In the genomic region with DNA sequence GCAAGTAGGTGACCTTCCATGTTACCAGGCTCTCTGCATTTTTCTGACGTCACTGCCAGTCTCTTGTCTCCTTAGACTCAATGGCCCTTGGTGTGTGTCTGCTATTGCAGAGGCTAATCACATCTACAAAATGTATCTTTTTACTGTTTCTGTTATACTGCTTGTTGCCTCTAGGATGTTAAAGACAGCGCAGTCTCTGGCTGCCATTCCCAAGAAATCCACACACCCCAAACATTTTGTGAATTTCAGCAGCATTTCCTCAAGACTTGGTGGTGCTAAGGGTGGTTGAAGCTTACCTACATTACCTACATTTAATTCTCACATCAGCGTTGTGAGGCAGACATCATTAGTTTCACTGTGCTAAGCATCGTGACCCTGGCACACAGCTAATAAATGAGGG, we compare ENCODE assay signal across 28 cellular contexts.
DNase-seq lines count a peak whose midpoint lies in the region; TF ChIP-seq lines count a peak whose summit lies in the region.
"Had no signal": no experiment of that assay in that cellular context is flagged by ENCODE, and none has a peak within 500 bp of the region (broad histone marks: within the 10 kb centered on the region; RNA-seq: fewer than 3 reads in every experiment).

No MANE protein-coding gene starts in this region.

- H3K27ac ChIP-seq in endodermal cell (ENCODE audit: low read depth, low read length), result no peak overlapping the region
- H3K27ac ChIP-seq in osteoblast (ENCODE audit: low read depth, low read length), result peak overlapping the region; percentile 77
- H3K27ac ChIP-seq: pancreas, upper lobe of left lung had no signal

- no peak overlapping the region for H3K4me3 Mint-ChIP-seq in endodermal cell
- H3K4me3 Mint-ChIP-seq: activated naive CD4-positive, alpha-beta T cell treated with anti-CD3 and anti-CD28 coated beads, Interleukin-2, amount 10 ng/mL, durations not matched to agents 7 days and 5 days; activated T-cell treated with anti-CD3 and anti-CD28 coated beads, Interleukin-2, amount 50 U/mL, for 72 hours; CD4-positive, CD25-positive, alpha-beta regulatory T cell; GM23338; naive thymus-derived CD8-positive, alpha-beta T cell had no signal

- no peaks in the 10 kb centered on the region for H3K27me3 Mint-ChIP-seq in endodermal cell (ENCODE audit: insufficient read depth)

- H3K36me3 Mint-ChIP-seq in endodermal cell (ENCODE audit: low read depth), result no peaks in the 10 kb centered on the region
- H3K36me3 Mint-ChIP-seq: activated naive CD4-positive, alpha-beta T cell treated with anti-CD3 and anti-CD28 coated beads, Interleukin-2, amount 10 ng/mL, durations not matched to agents 7 days and 5 days; CD4-positive, CD25-positive, alpha-beta regulatory T cell; naive thymus-derived CD8-positive, alpha-beta T cell had no signal

- no peak overlapping the region for H3K27ac Mint-ChIP-seq in endodermal cell
- H3K27ac Mint-ChIP-seq: activated naive CD4-positive, alpha-beta T cell treated with anti-CD3 and anti-CD28 coated beads, Interleukin-2, amount 10 ng/mL, durations not matched to agents 7 days and 5 days; activated T-cell treated with anti-CD3 and anti-CD28 coated beads, Interleukin-2, amount 50 U/mL, for 72 hours; CD4-positive, CD25-positive, alpha-beta regulatory T cell; GM23338 had no signal

- H3K4me1 ChIP-seq in endodermal cell (ENCODE audit: control insufficient read depth, insufficient read depth, low read length), result peaks cover 3% of the 10 kb centered on the region
- peaks cover 20% of the 10 kb centered on the region for H3K4me1 ChIP-seq in osteoblast (ENCODE audit: insufficient read depth, low read length)
- H3K4me1 ChIP-seq: pancreas, upper lobe of left lung had no signal

- no peaks in the 10 kb centered on the region for H3K79me2 ChIP-seq in osteoblast (ENCODE audit: insufficient read depth, low read length)

- H3K9ac ChIP-seq in endodermal cell (ENCODE audit: extremely low read depth, low read length, poor library complexity, severe bottlenecking), result no peak overlapping the region

- H3K4me2 ChIP-seq in osteoblast (ENCODE audit: insufficient read depth, low read length), result no peak overlapping the region
- H3K4me2 ChIP-seq: GM23338 had no signal

- H3K9me3 ChIP-seq in endodermal cell (ENCODE audit: control insufficient read depth, low read length) (no peaks in the 10 kb centered on the region), osteoblast (ENCODE audit: low read depth, low read length) (no peaks in the 10 kb centered on the region)
- H3K9me3 ChIP-seq: pancreas, upper lobe of left lung had no signal

- H3K36me3 ChIP-seq in endodermal cell (ENCODE audit: control insufficient read depth, insufficient read depth, low read length) (no peaks in the 10 kb centered on the region), osteoblast (ENCODE audit: insufficient read depth, low read length) (no peaks in the 10 kb centered on the region)
- H3K36me3 ChIP-seq: pancreas, upper lobe of left lung had no signal

- no peaks in the 10 kb centered on the region for H4K20me1 ChIP-seq in osteoblast (ENCODE audit: insufficient read depth, low read length)

- TF ChIP-seq CTCF in AG09309 (IDR thresholded peaks at IDR 0.05; ENCODE audit: control insufficient read depth, insufficient read depth, low read depth, low read length, missing control alignments) (peak; percentile 12), endodermal cell (conservative IDR thresholded peaks at IDR 0.05) (peak; percentile 32), osteoblast (IDR thresholded peaks at IDR 0.05; ENCODE audit: extremely low read depth, low read depth, low read length) (no peak)

- H2AFZ ChIP-seq in osteoblast (ENCODE audit: low read length), result no peak overlapping the region
- H2AFZ ChIP-seq: GM23338 had no signal

- H3K4me3 ChIP-seq in AG09309 (ENCODE audit: control insufficient read depth, low read depth, low read length) (no peak overlapping the region), endodermal cell (ENCODE audit: low read length) (no peak overlapping the region), osteoblast (ENCODE audit: insufficient read depth, low read length) (no peak overlapping the region)
- H3K4me3 ChIP-seq: GM12878, GM23338, pancreas, upper lobe of left lung had no signal

- WGBS in endodermal cell (ENCODE audit: insufficient coverage in 1 of 2, insufficient read length in 1 of 2), 2 experiments, result 98 to 100% methylated on average over 1 to 4 of the region's 4 CpGs

- H3K27me3 ChIP-seq in endodermal cell (ENCODE audit: control insufficient read depth, insufficient read depth, low read length, poor library complexity, severe bottlenecking) (no peaks in the 10 kb centered on the region), osteoblast (ENCODE audit: insufficient read depth, low read length) (no peaks in the 10 kb centered on the region)
- H3K27me3 ChIP-seq: pancreas, upper lobe of left lung had no signal

- H3K9me3 Mint-ChIP-seq in endodermal cell, result no peaks in the 10 kb centered on the region
- H3K9me3 Mint-ChIP-seq: activated naive CD4-positive, alpha-beta T cell treated with anti-CD3 and anti-CD28 coated beads, Interleukin-2, amount 10 ng/mL, durations not matched to agents 7 days and 5 days; activated T-cell treated with anti-CD3 and anti-CD28 coated beads, Interleukin-2, amount 50 U/mL, for 72 hours; CD4-positive, CD25-positive, alpha-beta regulatory T cell; GM23338; naive thymus-derived CD8-positive, alpha-beta T cell had no signal

- DNase-seq in AG09309 (ENCODE audit: low read depth) (no peak), RPMI7951 (ENCODE audit: low read depth) (peak; percentile 11), endodermal cell (no peak), osteoblast (ENCODE audit: insufficient read length, low spot score, missing footprints) (peak; percentile 63), NCI-H526 (lab: John Stamatoyannopoulos, UW) (no peak), NCI-H1930 (lab: John Stamatoyannopoulos, UW) (no peak)
- DNase-seq in effector CD8-positive, alpha-beta T cell (lab: John Stamatoyannopoulos, UW), result no peak
- no peak for DNase-seq in activated CD4-positive, alpha-beta T cell treated with anti-CD3 and anti-CD28 coated beads for 1 hour
- DNase-seq: activated CD4-positive, alpha-beta T cell treated with anti-CD3 and anti-CD28 coated beads for 4 hours; activated naive CD4-positive, alpha-beta T cell treated with anti-CD3 and anti-CD28 coated beads, Interleukin-2, amount 10 ng/mL, durations not matched to agents 7 days and 5 days; activated T-cell treated with anti-CD3 and anti-CD28 coated beads, Interleukin-2, amount 50 U/mL, for 72 hours; CD4-positive, CD25-positive, alpha-beta regulatory T cell; DMS 273 treated with DMSO at 0.1 percent for 48 hours; glutamatergic neuron; Kasumi-1; naive thymus-derived CD8-positive, alpha-beta T cell; NCI-H1048; NCI-H187; NCI-H2227 treated with DMSO at 0.1 percent for 48 hours; NCI-H82; pancreas; right cardiac atrium; SHP77 treated with DMSO at 0.1 percent for 48 hours; stimulated activated CD4-positive, alpha-beta T cell treated with anti-CD3 and anti-CD28 coated beads, Interleukin-15, amount 100 ng/mL, for 24 hours; stimulated activated CD8-positive, alpha-beta memory T cell treated with anti-CD3 and anti-CD28 coated beads, Interleukin-4, amount 100 ng/mL, for 48 hours; upper lobe of left lung had no signal

- H3K4me1 Mint-ChIP-seq in endodermal cell, result peaks cover 13% of the 10 kb centered on the region
- H3K4me1 Mint-ChIP-seq: activated naive CD4-positive, alpha-beta T cell treated with anti-CD3 and anti-CD28 coated beads, Interleukin-2, amount 10 ng/mL, durations not matched to agents 7 days and 5 days; CD4-positive, CD25-positive, alpha-beta regulatory T cell; GM23338 had no signal

Comparison
In these comparisons a context has a peak if more than half of its experiments do, and no peak if none do; other contexts are left out.
1. DNase-seq: peak in RPMI7951 (single experiment) and osteoblast (single experiment); none in AG09309 (single experiment), endodermal cell (single experiment), effector CD8-positive, alpha-beta T cell (single experiment), NCI-H526 (0 of 2), activated CD4-positive, alpha-beta T cell treated with anti-CD3 and anti-CD28 coated beads for 1 hour (single experiment) and NCI-H1930 (0 of 2).